In genomic region chr15:68187559-68187958, GRCh38 we compare ENCODE assay signal across 8 cellular contexts. TPM values are rescaled to one million over a fixed set of nuclear protein-coding genes. Genes with fewer than 3 reads are reported as not detected.
A peak's percentile ranks its signal among the peaks of the same experiment; 100 is the strongest.
DNase-seq lines count a peak whose midpoint lies in the region; ATAC-seq and TF ChIP-seq lines count a peak whose summit lies in the region.

No MANE protein-coding gene starts in this region.

- peak overlapping the region; percentile 76 for H3K27ac Mint-ChIP-seq in chondrocyte (ENCODE audit: unreplicated experiment)

- H3K4me1 Mint-ChIP-seq in chondrocyte (ENCODE audit: low read depth): peaks cover 53% of the 10 kb centered on the region

- ATAC-seq in GM18502 (IDR thresholded peaks at IDR 0.05; ENCODE audit: poor library complexity, unreplicated experiment): no peak

- no peaks in the 10 kb centered on the region for H3K27me3 Mint-ChIP-seq in chondrocyte (ENCODE audit: low read depth)

- POLR2A ChIA-PET in AG04449 (lab: Yijun Ruan, JAX): no interaction called here

- no peaks in the 10 kb centered on the region for H3K9me3 Mint-ChIP-seq in chondrocyte (ENCODE audit: low read depth)

- CTCF ChIA-PET in AG04449 (lab: Yijun Ruan, JAX): no interaction called here

- peaks cover 29% of the 10 kb centered on the region for H3K36me3 Mint-ChIP-seq in chondrocyte (ENCODE audit: low read depth)

- DNase-seq in AG04449 (ENCODE audit: low read depth, low spot score) (peak; percentile 7), NCI-H1694 treated with DMSO at 0.1 percent for 48 hours (lab: John Stamatoyannopoulos, UW) (peak; percentile 65), chondrocyte (ENCODE audit: low spot score) (no peak), midbrain (lab: John Stamatoyannopoulos, UW) (peak; percentile 73), DMS53 treated with DMSO at 0.1 percent for 48 hours (lab: John Stamatoyannopoulos, UW; ENCODE audit: unreplicated experiment) (no peak)
- no peak for DNase-seq in activated CD4-positive, CD25-positive, alpha-beta regulatory T cell treated with anti-CD3 and anti-CD28 coated beads, Interleukin-2, amount 50 U/mL, for 72 hours
- no peak for DNase-seq in activated CD8-positive, alpha-beta memory T cell treated with anti-CD3 and anti-CD28 coated beads, Interleukin-2, amount 50 U/mL, for 48 hours

- H3K4me3 Mint-ChIP-seq in chondrocyte (ENCODE audit: unreplicated experiment): peak overlapping the region; percentile 5

- H3K4me3 ChIP-seq in AG04449 (ENCODE audit: low read depth, low read length): no peak overlapping the region

- TF ChIP-seq CTCF in AG04449 (IDR thresholded peaks at IDR 0.05; ENCODE audit: insufficient read depth, low read length, missing control alignments) (no peak), chondrocyte (IDR thresholded peaks at IDR 0.05) (no peak)

RNA-seq across cellular contexts. Expression of gene CALML4, which starts 17.6 kb away (rescaled TPM):
- total RNA-seq in chondrocyte: 0.65 to 0.97 TPM (median 0.90 TPM) in 3 replicates

RNA-seq across cellular contexts. Expression of gene CLN6, which starts 42.0 kb away (rescaled TPM):
- total RNA-seq in chondrocyte: 18.0 to 20.8 TPM (median 19.2 TPM) in 3 replicates

Comparison
In these comparisons a context has a peak if more than half of its experiments do, and no peak if none do; other contexts are left out.
1. DNase-seq: peak in AG04449 (single experiment), NCI-H1694 treated with DMSO at 0.1 percent for 48 hours (single experiment) and midbrain (single experiment); none in chondrocyte (single experiment), activated CD4-positive, CD25-positive, alpha-beta regulatory T cell treated with anti-CD3 and anti-CD28 coated beads, Interleukin-2, amount 50 U/mL, for 72 hours (single experiment), activated CD8-positive, alpha-beta memory T cell treated with anti-CD3 and anti-CD28 coated beads, Interleukin-2, amount 50 U/mL, for 48 hours (single experiment) and DMS53 treated with DMSO at 0.1 percent for 48 hours (single experiment).